ENCODE assay signal across 9 cellular contexts in the genomic region with DNA sequence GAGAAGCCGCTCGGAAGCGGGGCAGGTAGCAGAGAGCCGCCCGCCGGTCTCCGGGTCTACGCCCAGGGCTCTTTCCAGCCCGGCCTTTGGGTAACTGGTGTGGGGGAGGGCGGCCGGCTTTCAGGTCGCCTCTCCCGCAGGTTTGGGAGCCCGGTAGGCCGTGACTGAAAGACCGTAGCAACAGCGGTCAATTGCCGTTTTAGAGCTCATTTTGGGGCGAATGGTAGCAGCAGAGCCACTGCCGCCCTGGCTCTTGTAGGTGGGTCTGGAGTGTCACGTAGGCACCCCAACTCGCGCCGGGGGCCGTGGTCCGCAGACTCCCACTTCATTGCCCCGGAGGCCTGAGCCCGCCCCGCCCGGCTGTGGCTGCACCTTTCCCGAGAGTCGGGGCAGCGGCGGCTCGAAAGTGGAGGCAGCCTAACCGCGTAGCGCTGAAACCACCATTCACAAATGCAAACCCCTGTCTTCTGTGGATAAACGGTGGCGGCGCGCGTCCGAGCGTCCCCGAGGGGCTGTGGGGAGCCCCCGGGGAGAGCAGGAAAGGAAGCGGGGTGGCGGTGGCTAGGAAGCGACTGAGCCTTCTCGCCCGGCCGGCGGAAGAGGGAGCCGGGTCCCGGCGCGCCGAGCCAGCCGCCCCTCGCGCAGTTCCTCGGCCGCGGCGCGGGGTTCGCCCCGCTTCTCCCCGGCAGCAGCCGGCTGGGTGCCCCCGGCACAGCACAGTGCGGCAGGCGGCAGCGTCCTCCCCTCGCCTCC.
DNase-seq lines count a peak whose midpoint lies in the region; ATAC-seq and TF ChIP-seq lines count a peak whose summit lies in the region.
"Had no signal": no experiment of that assay in that cellular context is flagged by ENCODE, and none has a peak within 500 bp of the region (broad histone marks: within the 10 kb centered on the region; RNA-seq: fewer than 3 reads in every experiment).

No MANE protein-coding gene starts in this region.

- peaks cover 14 to 23% of the 10 kb centered on the region in 2 donors for H3K27me3 Mint-ChIP-seq in natural killer cell (ENCODE audit: low read depth in 2 of 2)

- H2AFZ ChIP-seq in MM.1S (ENCODE audit: low read length): peak overlapping the region; percentile 68

- intact Hi-C loops in natural killer cell (cut with micrococcal nuclease): no loop called here

- DNase-seq in COLO668 (lab: John Stamatoyannopoulos, UW; ENCODE audit: unreplicated experiment) (peak; percentile 64), MM.1S (peak; percentile 67), cardiac fibroblast (ENCODE audit: low read depth in 2 of 2) (peak; percentile 14 to 17), left kidney (ENCODE audit: low read depth, low spot score) (peak; percentile 72), thoracic aorta (ENCODE audit: low spot score) (no peak), natural killer cell (no peak), NCI-H345 treated with DMSO at 0.1 percent for 48 hours (lab: John Stamatoyannopoulos, UW; ENCODE audit: unreplicated experiment) (no peak)

- 0 out of 2 replicates have a peak, but pooled peaks cover 8% of the 10 kb centered on the region for H3K4me1 ChIP-seq in MM.1S (ENCODE audit: low read length)
- peaks cover 8 to 25% of the 10 kb centered on the region in 2 donors for H3K4me1 ChIP-seq in thoracic aorta (ENCODE audit: control insufficient read depth in 1 of 2, low read depth in 2 of 2)

- no peaks in the 10 kb centered on the region for H3K79me2 ChIP-seq in MM.1S (ENCODE audit: low read length)

- H3K36me3 ChIP-seq in MM.1S (replicated peaks; ENCODE audit: insufficient read depth, low read length): no peaks in the 10 kb centered on the region
- no peaks in the 10 kb centered on the region for H3K36me3 ChIP-seq in thoracic aorta

- TF ChIP-seq CTCF in MM.1S (IDR thresholded peaks at IDR 0.05; ENCODE audit: low read length) (no peak), cardiac fibroblast (IDR thresholded peaks at IDR 0.05; ENCODE audit: low read depth, low read length) (no peak), thoracic aorta (IDR thresholded peaks at IDR 0.05) (no peak), natural killer cell (IDR thresholded peaks at IDR 0.05) (no peak)

- H3K4me3 Mint-ChIP-seq in natural killer cell: no peak overlapping the region

- peak overlapping the region; percentile 71 for H3K27ac ChIP-seq in MM.1S (ENCODE audit: low read length)
- H3K27ac ChIP-seq in thoracic aorta: no peak overlapping the region

- H3K4me3 ChIP-seq in MM.1S (ENCODE audit: low read length) (peak overlapping the region; percentile 71), cardiac fibroblast (replicated peaks in 1 of 2; ENCODE audit: low read depth in 2 of 2, low read length in 2 of 2) (peak overlapping the region; percentile 45 to 47), thoracic aorta (peak overlapping the region; percentile 74)
- H3K4me3 ChIP-seq: K562 had no signal

- peak overlapping the region; percentile 87 for H3K4me2 ChIP-seq in MM.1S (ENCODE audit: low read depth, low read length)

- H4K20me1 ChIP-seq in MM.1S (ENCODE audit: insufficient read depth, low read length): no peaks in the 10 kb centered on the region

- H3F3A ChIP-seq in MM.1S (ENCODE audit: insufficient read depth, low read length): peaks cover 13% of the 10 kb centered on the region; the same call in 1 of the 2 replicates

- H3K9me3 ChIP-seq in MM.1S (replicated peaks; ENCODE audit: insufficient read depth, low read length): no peaks in the 10 kb centered on the region
- H3K9me3 ChIP-seq in thoracic aorta: no peaks in the 10 kb centered on the region

- no peaks in the 10 kb centered on the region for H3K4me1 Mint-ChIP-seq in natural killer cell

- peak overlapping the region; percentile 74 for H3K9ac ChIP-seq in MM.1S (ENCODE audit: low read length)

- no peaks in the 10 kb centered on the region for H3K9me2 ChIP-seq in MM.1S (replicated peaks; ENCODE audit: insufficient read depth, low read length)

- H3K27me3 ChIP-seq in MM.1S (replicated peaks; ENCODE audit: insufficient read depth, low read length): no peaks in the 10 kb centered on the region
- no peaks in the 10 kb centered on the region for H3K27me3 ChIP-seq in thoracic aorta (replicated peaks; ENCODE audit: insufficient read depth)

- peaks cover 8% of the 10 kb centered on the region for H3K36me3 Mint-ChIP-seq in natural killer cell

- H3K27ac Mint-ChIP-seq in natural killer cell: no peak overlapping the region

- H3K9me3 Mint-ChIP-seq in natural killer cell: peaks cover 0 to 2% of the 10 kb centered on the region in 2 donors

- ATAC-seq in GM21390 (IDR thresholded peaks at IDR 0.05; ENCODE audit: unreplicated experiment) (peak; percentile 71), thoracic aorta (ENCODE audit: insufficient number of reproducible peaks, low FRiP score, low read depth) (no peak), natural killer cell (no peak)
- ATAC-seq: K562 had no signal

Comparison
In these comparisons a context has a peak if more than half of its experiments do, and no peak if none do; other contexts are left out.
1. DNase-seq: peak in COLO668 (single experiment), MM.1S (single experiment), cardiac fibroblast (2 of 2) and left kidney (single experiment); none in thoracic aorta (single experiment), natural killer cell (single experiment) and NCI-H345 treated with DMSO at 0.1 percent for 48 hours (single experiment).
2. Peak in every context shown above with its lines, with median percentiles within 50 percentile points of each other: H3K4me3 ChIP-seq.